2 cellular contexts compared by ENCODE assay signal in genomic region chr11:43954241-43954640, GRCh38.
TF ChIP-seq lines count a peak whose summit lies in the region.

No MANE protein-coding gene starts in this region.

TF ChIP-seq in GM23338, 12 proteins besides CTCF, POLR2A, EP300 and RAD21:
- no peak for TF ChIP-seq NANOG (IDR thresholded peaks at IDR 0.05; ENCODE audit: borderline replicate concordance)
- TF ChIP-seq ZNF331 (CRISPR knock-in tag; IDR thresholded peaks at IDR 0.05; ENCODE audit: low read depth), result no peak

TF ChIP-seq in H1, 55 proteins besides CTCF, POLR2A, EP300 and RAD21:
- TF ChIP-seq BRCA1 (IDR thresholded peaks at IDR 0.05; ENCODE audit: low read depth, low read length) (no peak), TCF12 (IDR thresholded peaks at IDR 0.05; ENCODE audit: low read depth, low read length) (peak; percentile 82; the same call in 1 of the 2 replicates), KDM1A (IDR thresholded peaks at IDR 0.05; ENCODE audit: borderline replicate concordance, low read length) (peak; percentile 17; the same call in 1 of the 2 replicates), ASH2L (IDR thresholded peaks at IDR 0.05; ENCODE audit: low read length) (peak; percentile 29)
